ENCODE assay signal across 13 cellular contexts in the genomic region with DNA sequence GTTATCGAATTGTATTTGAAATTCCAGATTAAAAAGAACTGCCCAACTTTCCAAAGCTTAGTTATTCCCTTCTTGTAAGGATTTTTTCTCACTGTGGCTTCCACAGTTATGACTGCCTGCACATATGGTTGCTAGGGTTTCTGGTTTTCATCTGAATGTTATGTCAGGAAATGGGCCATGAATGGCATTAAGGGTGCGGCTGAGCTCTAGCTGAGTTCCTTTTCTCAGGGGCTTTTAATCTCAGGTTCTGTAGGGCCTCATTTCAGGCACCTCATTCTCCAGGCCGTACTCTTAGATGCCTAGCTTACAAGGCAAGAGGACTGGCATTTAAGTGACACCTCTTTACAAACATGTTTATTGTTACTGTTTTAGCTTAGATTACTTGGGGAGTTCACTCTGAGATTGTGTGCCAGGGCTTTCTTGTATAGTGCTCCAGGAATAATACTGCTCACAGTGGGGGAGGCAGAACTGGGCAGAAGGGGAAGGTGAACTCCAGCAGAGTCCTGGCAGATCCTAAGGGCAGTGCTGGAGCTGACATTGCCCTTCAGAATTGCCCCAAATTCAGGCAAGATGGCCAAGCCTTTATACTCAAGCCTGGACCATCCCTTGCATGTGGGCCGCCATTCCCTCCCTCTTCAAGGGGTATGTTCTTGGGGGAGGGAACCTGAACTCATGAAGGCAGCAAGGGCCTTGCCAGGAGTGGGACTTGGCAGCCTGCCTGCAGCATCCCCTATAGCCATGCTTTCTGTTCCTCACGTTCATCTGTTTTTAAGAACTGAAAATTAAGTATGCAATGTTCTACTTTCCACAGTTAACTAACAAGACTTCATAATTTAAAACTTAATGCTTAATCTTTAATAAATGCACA.
DNase-seq lines count a peak whose midpoint lies in the region; ATAC-seq, FAIRE-seq and TF ChIP-seq lines count a peak whose summit lies in the region.
"Had no signal": no experiment of that assay in that cellular context is flagged by ENCODE, and none has a peak within 500 bp of the region (broad histone marks: within the 10 kb centered on the region; RNA-seq: fewer than 3 reads in every experiment).

No MANE protein-coding gene starts in this region.

- H3K4me1 Mint-ChIP-seq in activated naive CD8-positive, alpha-beta T cell treated with anti-CD3 and anti-CD28 coated beads for 36 hours, result peaks cover 49% of the 10 kb centered on the region
- peaks cover 47% of the 10 kb centered on the region for H3K4me1 Mint-ChIP-seq in activated naive CD8-positive, alpha-beta T cell treated with anti-CD3 and anti-CD28 coated beads, Interleukin-2, amount 50 U/mL, for 24 hours

- H4K20me1 ChIP-seq in H1 (replicated peaks in 1 of 2; ENCODE audit: control insufficient read depth in 1 of 2, insufficient read depth in 2 of 2, low read length in 2 of 2), result no peaks in the 10 kb centered on the region
- peaks cover under 1% of the 10 kb centered on the region for H4K20me1 ChIP-seq in osteoblast (ENCODE audit: insufficient read depth, low read length)

- no peak for DNase-seq in activated naive CD8-positive, alpha-beta T cell treated with anti-CD3 and anti-CD28 coated beads for 36 hours
- no peak for DNase-seq in activated naive CD8-positive, alpha-beta T cell treated with anti-CD3 and anti-CD28 coated beads, Interleukin-2, amount 50 U/mL, for 24 hours
- DNase-seq in SK-N-MC (ENCODE audit: low read depth, low spot score), result peak; percentile 2
- DNase-seq in H1 (ENCODE audit: low read depth in 1 of 2, low spot score in 2 of 2), result no peak
- peak; percentile 43 for DNase-seq in osteoblast (ENCODE audit: insufficient read length, low spot score, missing footprints)
- no peak for DNase-seq in stimulated activated CD4-positive, alpha-beta T cell treated with anti-CD3 and anti-CD28 coated beads, Interleukin-15, amount 100 ng/mL, for 24 hours
- no peak for DNase-seq in COR-L47 (lab: John Stamatoyannopoulos, UW)
- no peak for DNase-seq in NCI-H2107 treated with DMSO at 0.1 percent for 48 hours (lab: John Stamatoyannopoulos, UW; ENCODE audit: unreplicated experiment)
- DNase-seq: Caco-2 had no signal

- peak overlapping the region; percentile 7 to 45; a peak in 2 of 4 replicates for H3K4me2 ChIP-seq in H1 (ENCODE audit: insufficient read depth in 1 of 2, low read depth in 2 of 2, low read length in 2 of 2)
- no peak overlapping the region for H3K4me2 ChIP-seq in osteoblast (ENCODE audit: insufficient read depth, low read length)

- H3K27ac Mint-ChIP-seq in activated naive CD8-positive, alpha-beta T cell treated with anti-CD3 and anti-CD28 coated beads for 36 hours, result peak overlapping the region; percentile 3
- H3K27ac Mint-ChIP-seq in activated naive CD8-positive, alpha-beta T cell treated with anti-CD3 and anti-CD28 coated beads, Interleukin-2, amount 50 U/mL, for 24 hours, result no peak overlapping the region

- no peaks in the 10 kb centered on the region for H3K27me3 ChIP-seq in H1 (replicated peaks in 1 of 4; ENCODE audit: control insufficient read depth in 3 of 4, extremely low read depth in 1 of 4, insufficient read depth in 3 of 4, low read length in 3 of 4)
- H3K27me3 ChIP-seq in osteoblast (ENCODE audit: insufficient read depth, low read length), result no peaks in the 10 kb centered on the region

- CTCF ChIA-PET in H1 (lab: Charles Lee; ENCODE audit: partially characterized antibody), result interaction anchor here (0.6 to 1.0 kb wide), 2 partner anchors 40 to 42 kb away, joined by 3 read pairs; no protein-coding TSS in a partner anchor

- peak overlapping the region; percentile 22 for H4K91ac ChIP-seq in H1 (replicated peaks; ENCODE audit: insufficient read length, low read length)

- no peak for TF ChIP-seq POLR2A in H1 (IDR thresholded peaks at IDR 0.05; ENCODE audit: control extremely low read depth in 1 of 2, low read depth in 2 of 2, low read length in 2 of 2)

- H2AFZ ChIP-seq in H1 (ENCODE audit: low read length) (no peak overlapping the region), osteoblast (ENCODE audit: low read length) (no peak overlapping the region)

- TF ChIP-seq EP300 in H1 (IDR thresholded peaks at IDR 0.05; ENCODE audit: borderline replicate concordance in 1 of 2, low read depth in 2 of 2, low read length in 2 of 2), result no peak

- no peak for TF ChIP-seq CTCF in H1 (IDR thresholded peaks at IDR 0.05; ENCODE audit: control extremely low read depth in 1 of 3, insufficient read depth in 1 of 3, low read depth in 1 of 3, low read length in 3 of 3)
- TF ChIP-seq CTCF in osteoblast (IDR thresholded peaks at IDR 0.05; ENCODE audit: extremely low read depth, low read depth, low read length), result no peak

- H2BK120ac ChIP-seq in H1 (replicated peaks; ENCODE audit: low read depth, low read length), result no peak overlapping the region

- H3K14ac ChIP-seq in H1 (ENCODE audit: insufficient read length), result no peak overlapping the region

- H3K4me3 ChIP-seq in SK-N-MC (peak overlapping the region; percentile 24; the same call in 1 of the 2 replicates), H1 (ENCODE audit: extremely low read depth in 1 of 4, insufficient read depth in 2 of 4, low read depth in 3 of 4, low read length in 4 of 4) (no peak overlapping the region), osteoblast (ENCODE audit: insufficient read depth, low read length) (no peak overlapping the region)
- H3K4me3 ChIP-seq: lung had no signal

- H3K4me3 Mint-ChIP-seq in activated naive CD8-positive, alpha-beta T cell treated with anti-CD3 and anti-CD28 coated beads for 36 hours, result no peak overlapping the region
- no peak overlapping the region for H3K4me3 Mint-ChIP-seq in activated naive CD8-positive, alpha-beta T cell treated with anti-CD3 and anti-CD28 coated beads, Interleukin-2, amount 50 U/mL, for 24 hours
- H3K4me3 Mint-ChIP-seq: stimulated activated memory B cell treated with anti-CD40 and anti-IgM and Interleukin-4, amounts not matched to agents 10 μg/mL and 1 μg/mL and 100 μg/mL, for 72 hours had no signal

- H3K4me1 ChIP-seq in H1 (replicated peaks in 1 of 4; ENCODE audit: control insufficient read depth in 3 of 4, insufficient read depth in 4 of 4, low read length in 3 of 4) (peaks cover 3 to 9% (median 8%) of the 10 kb centered on the region in 4 experiments; a peak in 6 of 7 replicates), osteoblast (ENCODE audit: insufficient read depth, low read length) (peaks cover 7% of the 10 kb centered on the region)

- TF ChIP-seq RAD21 in H1 (IDR thresholded peaks at IDR 0.05 in 1 of 2, conservative IDR thresholded peaks at IDR 0.05 in 1 of 2; ENCODE audit: low read depth in 2 of 2, low read length in 2 of 2), result no peak

- H3K9me3 ChIP-seq in SK-N-MC (ENCODE audit: low read depth, low read length), result no peaks in the 10 kb centered on the region
- H3K9me3 ChIP-seq in H1 (ENCODE audit: insufficient read depth in 2 of 2, low read depth in 1 of 2, low read length in 1 of 2), result 0 out of 4 replicates have a peak, but pooled peaks cover 0 to under 1% of the 10 kb centered on the region in 2 experiments
- H3K9me3 ChIP-seq in osteoblast (ENCODE audit: low read depth, low read length), result no peaks in the 10 kb centered on the region
- H3K9me3 ChIP-seq: Caco-2 had no signal

- H2AK5ac ChIP-seq in H1 (ENCODE audit: low read depth, low read length), result no peak overlapping the region

- peaks cover 30% of the 10 kb centered on the region for H3K36me3 Mint-ChIP-seq in activated naive CD8-positive, alpha-beta T cell treated with anti-CD3 and anti-CD28 coated beads for 36 hours
- H3K36me3 Mint-ChIP-seq in activated naive CD8-positive, alpha-beta T cell treated with anti-CD3 and anti-CD28 coated beads, Interleukin-2, amount 50 U/mL, for 24 hours (ENCODE audit: low read depth), result peaks cover 32% of the 10 kb centered on the region

- no peak overlapping the region for H3K4ac ChIP-seq in H1 (replicated peaks; ENCODE audit: insufficient read length, low read depth, low read length)

- H3K9ac ChIP-seq in SK-N-MC (ENCODE audit: insufficient read length) (no peak overlapping the region), H1 (replicated peaks in 1 of 4; ENCODE audit: extremely low read depth in 1 of 4, low read depth in 3 of 4, low read length in 3 of 4) (no peak overlapping the region)

- H2BK20ac ChIP-seq in H1 (ENCODE audit: low read length), result no peak overlapping the region

- H3K79me1 ChIP-seq in H1 (ENCODE audit: low read depth, low read length), result no peaks in the 10 kb centered on the region; the same call in 1 of the 2 replicates

- peaks cover 3% of the 10 kb centered on the region for H3K9me3 Mint-ChIP-seq in activated naive CD8-positive, alpha-beta T cell treated with anti-CD3 and anti-CD28 coated beads for 36 hours
- no peaks in the 10 kb centered on the region for H3K9me3 Mint-ChIP-seq in activated naive CD8-positive, alpha-beta T cell treated with anti-CD3 and anti-CD28 coated beads, Interleukin-2, amount 50 U/mL, for 24 hours

- H3K79me2 ChIP-seq in H1 (ENCODE audit: control insufficient read depth in 1 of 2, insufficient read depth in 2 of 2, low read length in 2 of 2), result no peaks in the 10 kb centered on the region
- no peaks in the 10 kb centered on the region for H3K79me2 ChIP-seq in osteoblast (ENCODE audit: insufficient read depth, low read length)

- H3K56ac ChIP-seq in H1 (replicated peaks; ENCODE audit: insufficient read length, low read depth, low read length), result no peak overlapping the region

- H3K27ac ChIP-seq in SK-N-MC (peak overlapping the region; percentile 51; the same call in 1 of the 2 replicates), H1 (ENCODE audit: low read depth, low read length) (peak overlapping the region; percentile 22; the same call in 1 of the 2 replicates), osteoblast (ENCODE audit: low read depth, low read length) (no peak overlapping the region)

- H3K23ac ChIP-seq in H1 (ENCODE audit: insufficient read length), result no peak overlapping the region

- H4K8ac ChIP-seq in H1 (ENCODE audit: extremely low read depth, insufficient read depth, low read length), result no peak overlapping the region

- 82% methylated on average over 5 of the region's 5 CpGs; no CpG with 5 or more reads in 1 of the 2 experiments for WGBS in H1 (ENCODE audit: extremely low coverage in 1 of 2, insufficient coverage in 1 of 2, insufficient read length in 1 of 2, insufficient replicate concordance in 2 of 2, low coverage in 1 of 2, low lambda C conversion rate in 2 of 2, missing lambda C conversion rate in 1 of 2), 2 experiments

- peak overlapping the region; percentile 10; the same call in 1 of the 2 replicates for H2BK5ac ChIP-seq in H1 (ENCODE audit: low read depth, low read length)

- POLR2A ChIA-PET in H1 (lab: Charles Lee; ENCODE audit: partially characterized antibody), result no interaction called here

- no peak overlapping the region for H4K5ac ChIP-seq in H1 (ENCODE audit: insufficient read length, low read depth, low read length)

- ATAC-seq in activated naive CD8-positive, alpha-beta T cell treated with anti-CD3 and anti-CD28 coated beads, Interleukin-2, amount 50 U/mL, for 24 hours, result no peak
- ATAC-seq: stimulated activated memory B cell treated with anti-CD40 and anti-IgM and Interleukin-4, amounts not matched to agents 10 μg/mL and 1 μg/mL and 100 μg/mL, for 72 hours had no signal

- H3K18ac ChIP-seq in H1 (ENCODE audit: extremely low read depth, low read length), result no peak overlapping the region

- no peak for FAIRE-seq in H1 (lab: Jason Lieb, UNC)
- FAIRE-seq: GM18507, urothelium cell line had no signal

- no peak overlapping the region for H2BK15ac ChIP-seq in H1 (ENCODE audit: low read length)

- no peaks in the 10 kb centered on the region for H3K27me3 Mint-ChIP-seq in activated naive CD8-positive, alpha-beta T cell treated with anti-CD3 and anti-CD28 coated beads for 36 hours
- no peaks in the 10 kb centered on the region for H3K27me3 Mint-ChIP-seq in activated naive CD8-positive, alpha-beta T cell treated with anti-CD3 and anti-CD28 coated beads, Interleukin-2, amount 50 U/mL, for 24 hours
- H3K27me3 Mint-ChIP-seq: stimulated activated memory B cell treated with anti-CD40 and anti-IgM and Interleukin-4, amounts not matched to agents 10 μg/mL and 1 μg/mL and 100 μg/mL, for 72 hours had no signal

- H2BK12ac ChIP-seq in H1 (ENCODE audit: low read depth, low read length), result no peak overlapping the region

- H3K23me2 ChIP-seq in H1 (ENCODE audit: low read depth, low read length), result no peaks in the 10 kb centered on the region

- H3K36me3 ChIP-seq in SK-N-MC (ENCODE audit: insufficient read depth, low read length) (no peaks in the 10 kb centered on the region), H1 (ENCODE audit: control insufficient read depth in 2 of 4, insufficient read depth in 4 of 4, low read length in 3 of 4) (no peaks in the 10 kb centered on the region; a peak in 1 of 8 replicates), osteoblast (ENCODE audit: insufficient read depth, low read length) (no peaks in the 10 kb centered on the region)

Comparison
In these comparisons a context has a peak if more than half of its experiments do, and no peak if none do; other contexts are left out.
1. DNase-seq: peak in SK-N-MC (single experiment) and osteoblast (single experiment); none in activated naive CD8-positive, alpha-beta T cell treated with anti-CD3 and anti-CD28 coated beads for 36 hours (single experiment), activated naive CD8-positive, alpha-beta T cell treated with anti-CD3 and anti-CD28 coated beads, Interleukin-2, amount 50 U/mL, for 24 hours (single experiment), H1 (0 of 2), stimulated activated CD4-positive, alpha-beta T cell treated with anti-CD3 and anti-CD28 coated beads, Interleukin-15, amount 100 ng/mL, for 24 hours (single experiment), COR-L47 (single experiment) and NCI-H2107 treated with DMSO at 0.1 percent for 48 hours (single experiment).